ENCODE assay signal across 1 cellular context in genomic region chr9:120536949-120537640, GRCh38.
TF ChIP-seq lines count a peak whose summit lies in the region.

No MANE protein-coding gene starts in this region.

TF ChIP-seq in SK-N-SH treated with all-trans-retinoic acid at 6 μM for 48 hours, 23 proteins besides CTCF, POLR2A, EP300 and RAD21 (continued from another document):
- TF ChIP-seq PATZ1 (CRISPR knock-in tag; IDR thresholded peaks at IDR 0.05; ENCODE audit: borderline replicate concordance): no peak
- TF ChIP-seq POU6F1 (CRISPR knock-in tag; IDR thresholded peaks at IDR 0.05; ENCODE audit: borderline replicate concordance, low read depth): no peak
- no peak for TF ChIP-seq ZNF8 (CRISPR knock-in tag; IDR thresholded peaks at IDR 0.05)
- TF ChIP-seq ISL1 (CRISPR knock-in tag; IDR thresholded peaks at IDR 0.05): no peak
- no peak for TF ChIP-seq ZFP3 (CRISPR knock-in tag; IDR thresholded peaks at IDR 0.05)
- no peak for TF ChIP-seq CREB5 (CRISPR knock-in tag; IDR thresholded peaks at IDR 0.05; ENCODE audit: low read depth)
